Comparison of ENCODE assay signal across 1 cellular context in the genomic region with DNA sequence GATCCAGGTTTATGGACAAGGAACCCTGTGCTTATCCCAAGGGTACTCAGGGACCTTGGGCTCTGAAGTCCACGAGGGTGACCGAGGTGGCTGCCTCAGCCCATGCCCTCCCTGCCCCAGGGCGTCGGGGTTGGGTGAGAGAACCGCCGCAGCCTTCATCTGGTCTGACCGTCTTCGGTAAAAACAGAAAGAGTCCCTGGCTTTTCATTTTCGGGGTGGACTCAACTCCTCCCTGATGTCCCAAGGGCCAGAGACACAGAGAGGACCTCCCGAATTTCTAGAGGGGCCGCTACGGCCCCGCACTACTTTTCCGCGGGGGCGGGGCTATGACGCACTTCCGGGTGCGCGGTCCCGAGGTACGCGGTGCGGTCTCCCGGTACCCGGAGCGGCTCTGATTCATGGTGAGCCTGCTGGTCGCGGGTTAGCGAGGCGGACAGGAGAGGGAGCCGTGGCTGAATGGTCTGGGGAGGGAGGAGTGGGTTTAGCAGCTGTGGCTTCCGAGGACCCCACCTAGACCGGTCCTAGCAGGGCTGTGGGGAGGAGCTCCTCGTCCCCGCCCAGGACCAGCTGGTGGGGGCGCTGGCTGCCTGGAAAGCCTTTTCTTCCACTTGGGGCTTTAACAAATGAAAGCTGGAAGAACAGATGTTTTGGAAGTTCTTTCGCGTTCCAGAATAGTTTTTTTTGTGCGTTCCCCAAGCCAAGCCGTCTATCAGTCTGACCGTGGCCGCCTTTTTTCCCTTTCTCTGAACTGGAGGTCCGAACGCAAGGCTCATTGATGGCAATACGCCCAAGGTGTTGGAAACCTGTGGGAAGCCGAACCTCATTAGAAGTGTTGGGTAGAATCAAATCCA.
TF ChIP-seq lines count a peak whose summit lies in the region.

Gene ZSCAN21 (plus strand): TSS at position 334 of the 851 bp plus-strand sequence. CDS start 7,233 bp downstream, outside the sequence.

TF ChIP-seq in A549, 52 proteins besides CTCF, POLR2A, EP300 and RAD21 (continued from another document):
- TF ChIP-seq, protein P1, sequence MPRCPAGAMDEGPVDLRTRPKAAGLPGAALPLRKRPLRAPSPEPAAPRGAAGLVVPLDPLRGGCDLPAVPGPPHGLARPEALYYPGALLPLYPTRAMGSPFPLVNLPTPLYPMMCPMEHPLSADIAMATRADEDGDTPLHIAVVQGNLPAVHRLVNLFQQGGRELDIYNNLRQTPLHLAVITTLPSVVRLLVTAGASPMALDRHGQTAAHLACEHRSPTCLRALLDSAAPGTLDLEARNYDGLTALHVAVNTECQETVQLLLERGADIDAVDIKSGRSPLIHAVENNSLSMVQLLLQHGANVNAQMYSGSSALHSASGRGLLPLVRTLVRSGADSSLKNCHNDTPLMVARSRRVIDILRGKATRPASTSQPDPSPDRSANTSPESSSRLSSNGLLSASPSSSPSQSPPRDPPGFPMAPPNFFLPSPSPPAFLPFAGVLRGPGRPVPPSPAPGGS (IDR thresholded peaks at IDR 0.05) = peak; percentile 66; the same call in 1 of the 3 replicates
- TF ChIP-seq CHD2 (IDR thresholded peaks at IDR 0.05; ENCODE audit: low read length, partially characterized antibody) (no peak), MYC (IDR thresholded peaks at IDR 0.05; ENCODE audit: borderline replicate concordance, low read length) (no peak), NPAS2 (CRISPR knock-in tag; IDR thresholded peaks at IDR 0.05; ENCODE audit: borderline replicate concordance) (no peak), REST (IDR thresholded peaks at IDR 0.05) (no peak), POLR2AphosphoS2 (conservative IDR thresholded peaks at IDR 0.05; ENCODE audit: low read length) (no peak), ESRRA (IDR thresholded peaks at IDR 0.05; ENCODE audit: borderline replicate concordance, low read length) (no peak), RFX5 (IDR thresholded peaks at IDR 0.05) (no peak), HOXA7 (CRISPR knock-in tag; IDR thresholded peaks at IDR 0.05) (no peak), NFE2L2 (conservative IDR thresholded peaks at IDR 0.05; ENCODE audit: low read length) (no peak), ZC3H11A (IDR thresholded peaks at IDR 0.05) (no peak), PHF8 (IDR thresholded peaks at IDR 0.05; ENCODE audit: borderline replicate concordance, low read depth) (peak; percentile 85; the same call in 1 of the 2 replicates), FOSB (CRISPR knock-in tag; IDR thresholded peaks at IDR 0.05) (0 out of 2 replicates have a peak, but pooled peaks have one; percentile 53), USF2 (IDR thresholded peaks at IDR 0.05) (no peak), HOXB5 (CRISPR knock-in tag; IDR thresholded peaks at IDR 0.05) (no peak), KDM5A (IDR thresholded peaks at IDR 0.05) (no peak), CEBPB (IDR thresholded peaks at IDR 0.05) (no peak), TP53 (CRISPR knock-in tag; IDR thresholded peaks at IDR 0.05) (no peak)
- TF ChIP-seq, protein P2, sequence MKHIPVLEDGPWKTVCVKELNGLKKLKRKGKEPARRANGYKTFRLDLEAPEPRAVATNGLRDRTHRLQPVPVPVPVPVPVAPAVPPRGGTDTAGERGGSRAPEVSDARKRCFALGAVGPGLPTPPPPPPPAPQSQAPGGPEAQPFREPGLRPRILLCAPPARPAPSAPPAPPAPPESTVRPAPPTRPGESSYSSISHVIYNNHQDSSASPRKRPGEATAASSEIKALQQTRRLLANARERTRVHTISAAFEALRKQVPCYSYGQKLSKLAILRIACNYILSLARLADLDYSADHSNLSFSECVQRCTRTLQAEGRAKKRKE (CRISPR knock-in tag; IDR thresholded peaks at IDR 0.05; ENCODE audit: low read depth) = no peak
- TF ChIP-seq, protein P3, sequence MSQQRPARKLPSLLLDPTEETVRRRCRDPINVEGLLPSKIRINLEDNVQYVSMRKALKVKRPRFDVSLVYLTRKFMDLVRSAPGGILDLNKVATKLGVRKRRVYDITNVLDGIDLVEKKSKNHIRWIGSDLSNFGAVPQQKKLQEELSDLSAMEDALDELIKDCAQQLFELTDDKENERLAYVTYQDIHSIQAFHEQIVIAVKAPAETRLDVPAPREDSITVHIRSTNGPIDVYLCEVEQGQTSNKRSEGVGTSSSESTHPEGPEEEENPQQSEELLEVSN (IDR thresholded peaks at IDR 0.05; ENCODE audit: borderline replicate concordance, low read depth) = no peak
- TF ChIP-seq, protein P4, sequence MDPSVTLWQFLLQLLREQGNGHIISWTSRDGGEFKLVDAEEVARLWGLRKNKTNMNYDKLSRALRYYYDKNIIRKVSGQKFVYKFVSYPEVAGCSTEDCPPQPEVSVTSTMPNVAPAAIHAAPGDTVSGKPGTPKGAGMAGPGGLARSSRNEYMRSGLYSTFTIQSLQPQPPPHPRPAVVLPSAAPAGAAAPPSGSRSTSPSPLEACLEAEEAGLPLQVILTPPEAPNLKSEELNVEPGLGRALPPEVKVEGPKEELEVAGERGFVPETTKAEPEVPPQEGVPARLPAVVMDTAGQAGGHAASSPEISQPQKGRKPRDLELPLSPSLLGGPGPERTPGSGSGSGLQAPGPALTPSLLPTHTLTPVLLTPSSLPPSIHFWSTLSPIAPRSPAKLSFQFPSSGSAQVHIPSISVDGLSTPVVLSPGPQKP (IDR thresholded peaks at IDR 0.05; ENCODE audit: low read depth, low read length) = no peak
TF ChIP-seq in A549: peak in this region for 9.
